Comparison of ENCODE assay signal across 24 cellular contexts in the genomic region with DNA sequence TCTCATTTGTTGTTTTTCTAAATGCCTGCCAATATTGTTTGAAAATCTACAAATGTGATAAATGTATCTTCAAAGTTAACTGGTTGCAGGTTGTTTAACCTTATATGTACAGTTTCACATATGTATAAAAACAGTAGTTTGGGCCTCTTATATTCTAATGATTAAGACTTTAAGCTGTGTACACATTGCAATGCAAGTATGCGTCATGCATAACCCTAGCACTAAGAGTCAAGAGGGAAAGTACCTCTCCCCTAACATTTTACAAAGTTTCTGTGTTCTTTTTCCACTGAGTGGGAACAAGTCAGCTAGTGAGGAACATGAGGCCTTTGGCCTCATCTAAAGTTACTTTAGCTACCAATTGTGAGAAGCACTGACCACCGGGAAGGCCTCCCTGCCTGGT. TPM values are rescaled to one million over a fixed set of nuclear protein-coding genes. Genes with fewer than 3 reads are reported as not detected.
"Had no signal": no experiment of that assay in that cellular context is flagged by ENCODE, and none has a peak within 500 bp of the region (broad histone marks: within the 10 kb centered on the region; RNA-seq: fewer than 3 reads in every experiment).

No MANE protein-coding gene starts in this region.

- ATAC-seq: activated T-cell treated with anti-CD3 and anti-CD28 coated beads, Interleukin-2, amount 50 U/mL, for 72 hours; esophagus mucosa; gastrocnemius medialis; left lobe of liver; SK-N-SH treated with all-trans-retinoic acid at 6 μM for 48 hours; stimulated activated naive B cell treated with anti-CD40 and anti-IgM and Interleukin-4, amounts not matched to agents 10 μg/mL and 1 μg/mL and 100 μg/mL, for 72 hours had no signal

- H3K9me3 Mint-ChIP-seq: activated naive CD8-positive, alpha-beta T cell treated with anti-CD3 and anti-CD28 coated beads, Interleukin-2, amount 10 ng/mL, durations not matched to agents 7 days and 5 days; activated T-cell treated with anti-CD3 and anti-CD28 coated beads, Interleukin-2, amount 50 U/mL, for 72 hours; mesothelial cell of epicardium; nephron progenitor cell; stimulated activated naive B cell treated with anti-CD40 and anti-IgM and Interleukin-4, amounts not matched to agents 10 μg/mL and 1 μg/mL and 100 μg/mL, for 72 hours had no signal

- H3K27me3 Mint-ChIP-seq: activated naive CD8-positive, alpha-beta T cell treated with anti-CD3 and anti-CD28 coated beads, Interleukin-2, amount 10 ng/mL, durations not matched to agents 7 days and 5 days; stimulated activated naive B cell treated with anti-CD40 and anti-IgM and Interleukin-4, amounts not matched to agents 10 μg/mL and 1 μg/mL and 100 μg/mL, for 72 hours had no signal

- H3K27me3 ChIP-seq: body of pancreas, colonic mucosa, gastrocnemius medialis, spleen, tibial artery had no signal

- H3K27ac Mint-ChIP-seq: activated T-cell treated with anti-CD3 and anti-CD28 coated beads, Interleukin-2, amount 50 U/mL, for 72 hours; mesothelial cell of epicardium; nephron progenitor cell had no signal

- H3K4me1 Mint-ChIP-seq: mesothelial cell of epicardium had no signal

- DNase-seq: activated CD4-positive, CD25-positive, alpha-beta regulatory T cell treated with anti-CD3 and anti-CD28 coated beads, Interleukin-2, amount 50 U/mL, for 72 hours; activated gamma-delta T cell; activated naive CD8-positive, alpha-beta T cell treated with anti-CD3 and anti-CD28 coated beads, Interleukin-2, amount 10 ng/mL, durations not matched to agents 7 days and 5 days; activated T-cell treated with anti-CD3 and anti-CD28 coated beads, Interleukin-2, amount 50 U/mL, for 72 hours; body of pancreas; caudate nucleus; colonic mucosa; gastrocnemius medialis; kidney; nephron progenitor cell; occipital lobe; posterior cingulate gyrus; spleen; stimulated activated CD4-positive, alpha-beta T cell treated with anti-CD3 and anti-CD28 coated beads, Interleukin-4, amount 100 ng/mL, for 4 hours; stimulated activated naive B cell treated with anti-CD40 and anti-IgM and Interleukin-4, amounts not matched to agents 10 μg/mL and 1 μg/mL and 100 μg/mL, for 72 hours; substantia nigra; tibial artery had no signal

- H3K4me3 ChIP-seq: body of pancreas, colonic mucosa, gastrocnemius medialis, spleen, tibial artery had no signal

- H3K27ac ChIP-seq: body of pancreas, colonic mucosa, gastrocnemius medialis, tibial artery had no signal

- H3K9me3 ChIP-seq: body of pancreas, colonic mucosa, gastrocnemius medialis, spleen, tibial artery had no signal

- H3K4me1 ChIP-seq: body of pancreas, colonic mucosa, gastrocnemius medialis, tibial artery had no signal

- H3K36me3 Mint-ChIP-seq: mesothelial cell of epicardium had no signal

- H3K4me3 Mint-ChIP-seq: activated naive CD8-positive, alpha-beta T cell treated with anti-CD3 and anti-CD28 coated beads, Interleukin-2, amount 10 ng/mL, durations not matched to agents 7 days and 5 days; mesothelial cell of epicardium; nephron progenitor cell had no signal

- H3K36me3 ChIP-seq: colonic mucosa, gastrocnemius medialis, tibial artery had no signal

RNA-seq across cellular contexts. Expression of a gene that starts 56.5 kb away (rescaled TPM):
- total RNA-seq: activated naive CD8-positive, alpha-beta T cell treated with anti-CD3 and anti-CD28 coated beads, Interleukin-2, amount 10 ng/mL, durations not matched to agents 7 days and 5 days; activated T-cell treated with anti-CD3 and anti-CD28 coated beads, Interleukin-2, amount 50 U/mL, for 72 hours; body of pancreas; colonic mucosa; esophagus mucosa; gastrocnemius medialis; left lobe of liver; lung microvascular endothelial cell; mesothelial cell of epicardium; occipital lobe; spleen; T-helper 1 cell treated with Interleukin-12 subunit alpha and Interleukin-12 subunit beta and Interleukin-4 antibody, amounts not matched to agents 30 ng/mL and 1 ng/mL, for 36 hours; urinary bladder had no signal
